ENCODE assay signal across 34 cellular contexts in genomic region chr13:49967456-49967855, GRCh38. TPM values are rescaled to one million over a fixed set of nuclear protein-coding genes. Genes with fewer than 3 reads are reported as not detected.
"Had no signal": no experiment of that assay in that cellular context is flagged by ENCODE, and none has a peak within 500 bp of the region (broad histone marks: within the 10 kb centered on the region; RNA-seq: fewer than 3 reads in every experiment).

No MANE protein-coding gene starts in this region.

- H3K27ac ChIP-seq: adrenal gland, ascending aorta, body of pancreas, brain microvascular endothelial cell, breast epithelium, cardiac muscle cell had no signal

- DNase-seq: activated effector memory CD4-positive, alpha-beta T cell treated with anti-CD3 and anti-CD28 coated beads, Interleukin-2, amount 50 U/mL, for 16 hours; activated effector memory CD4-positive, alpha-beta T cell treated with Interleukin-2 at 50 U/mL for 16 hours; activated gamma-delta T cell; activated gamma-delta T cell treated with Interleukin-2 at 50 U/mL for 16 hours; activated naive CD4-positive, alpha-beta T cell; activated naive CD4-positive, alpha-beta T cell treated with anti-CD3 and anti-CD28 coated beads for 36 hours; activated naive CD4-positive, alpha-beta T cell treated with anti-CD3 and anti-CD28 coated beads, Interleukin-2, amount 10 ng/mL, durations not matched to agents 7 days and 5 days; activated naive CD4-positive, alpha-beta T cell treated with anti-CD3 and anti-CD28 coated beads, Interleukin-2, amount 50 U/mL, for 16 hours; activated naive CD4-positive, alpha-beta T cell treated with Interleukin-2 at 50 U/mL for 16 hours; activated naive CD8-positive, alpha-beta T cell treated with anti-CD3 and anti-CD28 coated beads for 36 hours; activated naive CD8-positive, alpha-beta T cell treated with anti-CD3 and anti-CD28 coated beads, Interleukin-2, amount 10 ng/mL, durations not matched to agents 7 days and 5 days; activated naive CD8-positive, alpha-beta T cell treated with anti-CD3 and anti-CD28 coated beads, Interleukin-2, amount 50 U/mL, for 24 hours; activated T-cell treated with anti-CD3 and anti-CD28 coated beads, Interleukin-2, amount 50 U/mL, for 1 hour; activated T-cell treated with anti-CD3 and anti-CD28 coated beads, Interleukin-2, amount 50 U/mL, for 24 hours; activated T-cell treated with anti-CD3 and anti-CD28 coated beads, Interleukin-2, amount 50 U/mL, for 4 hours; activated T-cell treated with anti-CD3 and anti-CD28 coated beads, Interleukin-2, amount 50 U/mL, for 48 hours; activated T-cell treated with anti-CD3 and anti-CD28 coated beads, Interleukin-2, amount 50 U/mL, for 72 hours; adrenal gland; amniotic stem cell; amygdala; anterior cingulate cortex; aorta; body of pancreas; brain microvascular endothelial cell; caudate nucleus; central memory CD4-positive, alpha-beta T cell; cerebellar nuclear complex had no signal

- H3K4me3 ChIP-seq: adrenal gland, ascending aorta, body of pancreas, breast epithelium, cardiac muscle cell had no signal

- H3K4me1 ChIP-seq: adrenal gland, ascending aorta, breast epithelium had no signal

- H3K36me3 ChIP-seq: adrenal gland, brain microvascular endothelial cell, breast epithelium, cardiac muscle cell had no signal

- ATAC-seq: activated naive CD4-positive, alpha-beta T cell treated with anti-CD3 and anti-CD28 coated beads, Interleukin-2, amount 50 U/mL, for 72 hours; activated naive CD8-positive, alpha-beta T cell treated with anti-CD3 and anti-CD28 coated beads, Interleukin-2, amount 50 U/mL, for 24 hours; activated T-cell treated with anti-CD3 and anti-CD28 coated beads, Interleukin-2, amount 50 U/mL, for 4 hours; activated T-cell treated with anti-CD3 and anti-CD28 coated beads, Interleukin-2, amount 50 U/mL, for 72 hours; activated T-helper 17 cell treated with anti-CD3 and anti-CD28 coated beads, Interleukin-2, amount 50 U/mL, for 72 hours; body of pancreas had no signal

- FAIRE-seq: astrocyte, bronchial epithelial cell had no signal

RNA-seq across cellular contexts. Expression of gene KCNRG, which starts 47.8 kb away (rescaled TPM):
- polyA plus RNA-seq: cardiac muscle cell had no signal
